In genomic region chr10:80160361-80161128, GRCh38 we compare ENCODE assay signal across 13 cellular contexts. TPM values are rescaled to one million over a fixed set of nuclear protein-coding genes. Genes with fewer than 3 reads are reported as not detected.
A peak's percentile ranks its signal among the peaks of the same experiment; 100 is the strongest.
DNase-seq lines count a peak whose midpoint lies in the region; ATAC-seq and TF ChIP-seq lines count a peak whose summit lies in the region.
"Had no signal": no experiment of that assay in that cellular context is flagged by ENCODE, and none has a peak within 500 bp of the region (broad histone marks: within the 10 kb centered on the region; RNA-seq: fewer than 3 reads in every experiment).

No MANE protein-coding gene starts in this region.

- no peak overlapping the region for H3T11ph ChIP-seq in H9 (ENCODE audit: low read length)

- H4K91ac ChIP-seq in H9 (ENCODE audit: insufficient read length, low read depth, low read length) = no peak overlapping the region

- H3K27ac Mint-ChIP-seq in H9 = peak overlapping the region; percentile 27 to 89 (median 69); a peak in 6 of 7 replicates
- peak overlapping the region; percentile 39 for H3K27ac Mint-ChIP-seq in activated CD4-positive, alpha-beta memory T cell treated with anti-CD3 and anti-CD28 coated beads for 36 hours
- peak overlapping the region; percentile 44 for H3K27ac Mint-ChIP-seq in stimulated activated memory B cell treated with anti-CD40 and anti-IgM and Interleukin-4, amounts not matched to agents 10 μg/mL and 1 μg/mL and 100 μg/mL, for 72 hours

- no peak overlapping the region for H2AK5ac ChIP-seq in H9 (ENCODE audit: insufficient read length, low read length)

- H3K79me2 ChIP-seq in H9 (ENCODE audit: insufficient read depth, low read length) (no peaks in the 10 kb centered on the region), fibroblast of lung (ENCODE audit: control insufficient read depth, insufficient read depth, low read length) (peaks cover 36% of the 10 kb centered on the region)

- no peak overlapping the region for H3K18ac ChIP-seq in H9 (ENCODE audit: insufficient read length, low read depth, low read length)

- H2BK15ac ChIP-seq in H9 (ENCODE audit: low read depth, low read length) = no peak overlapping the region

- H3K23ac ChIP-seq in H9 (ENCODE audit: insufficient read length, low read depth, low read length) = no peak overlapping the region

- H3K14ac ChIP-seq in H9 (ENCODE audit: insufficient read depth, low read length) = no peak overlapping the region

- no peak overlapping the region for H3K4ac ChIP-seq in H9 (ENCODE audit: low read depth, low read length)

- no peak overlapping the region for H2BK5ac ChIP-seq in H9 (ENCODE audit: insufficient read length, low read length)

- H3K4me1 ChIP-seq in H9 (ENCODE audit: insufficient read depth, low read length) (no peaks in the 10 kb centered on the region), fibroblast of lung (ENCODE audit: control insufficient read depth, extremely low read depth, insufficient read depth, low read length) (peaks cover 78% of the 10 kb centered on the region)

- TF ChIP-seq POLR2A in lower leg skin (IDR thresholded peaks at IDR 0.05) = no peak

- H3K9me3 ChIP-seq in H9 (ENCODE audit: control insufficient read depth, low read depth, low read length) = no peaks in the 10 kb centered on the region
- no peaks in the 10 kb centered on the region for H3K9me3 ChIP-seq in fibroblast of lung (ENCODE audit: control insufficient read depth, insufficient read depth, low read depth, low read length)
- H3K9me3 ChIP-seq: mucosa of descending colon had no signal

- H3K79me1 ChIP-seq in H9 (ENCODE audit: insufficient read depth, low read depth, low read length, poor library complexity, severe bottlenecking) = no peaks in the 10 kb centered on the region

- no peak overlapping the region for H3K9ac ChIP-seq in H9 (ENCODE audit: extremely low read depth, insufficient read length, low read length)
- no peak overlapping the region for H3K9ac ChIP-seq in fibroblast of lung (ENCODE audit: insufficient read depth, low read length)

- no peak overlapping the region for H2BK12ac ChIP-seq in H9 (ENCODE audit: insufficient read length, low read depth, low read length)

- H4K5ac ChIP-seq in H9 (ENCODE audit: insufficient read length, low read depth, low read length) = no peak overlapping the region

- peaks cover 1% of the 10 kb centered on the region for H3K27me3 Mint-ChIP-seq in H9 (ENCODE audit: low read depth)
- H3K27me3 Mint-ChIP-seq in activated CD4-positive, alpha-beta memory T cell treated with anti-CD3 and anti-CD28 coated beads for 36 hours = no peaks in the 10 kb centered on the region
- no peaks in the 10 kb centered on the region for H3K27me3 Mint-ChIP-seq in stimulated activated memory B cell treated with anti-CD40 and anti-IgM and Interleukin-4, amounts not matched to agents 10 μg/mL and 1 μg/mL and 100 μg/mL, for 72 hours

- H2BK20ac ChIP-seq in H9 (ENCODE audit: low read depth, low read length, poor library complexity, severe bottlenecking) = no peak overlapping the region

- H4K20me1 ChIP-seq in H9 (ENCODE audit: control insufficient read depth, insufficient read depth, insufficient read length) (no peaks in the 10 kb centered on the region), fibroblast of lung (ENCODE audit: control insufficient read depth, extremely low read depth, insufficient read depth, low read length) (no peaks in the 10 kb centered on the region)

- H3K23me2 ChIP-seq in H9 (ENCODE audit: insufficient read length, low read depth, low read length, poor library complexity, severe bottlenecking) = no peaks in the 10 kb centered on the region

- H3K27ac ChIP-seq in H9 (ENCODE audit: insufficient read length, low read depth, low read length) (no peak overlapping the region), fibroblast of lung (ENCODE audit: insufficient read depth, low read length) (peak overlapping the region; percentile 56)

- ATAC-seq in stimulated activated memory B cell treated with anti-CD40 and anti-IgM and Interleukin-4, amounts not matched to agents 10 μg/mL and 1 μg/mL and 100 μg/mL, for 72 hours = no peak
- no peak for ATAC-seq in GM21717 (IDR thresholded peaks at IDR 0.05; ENCODE audit: unreplicated experiment)
- ATAC-seq: mucosa of descending colon, right cardiac atrium had no signal

- peaks cover 23 to 59% (median 49%) of the 10 kb centered on the region in 3 experiments; a peak in 6 of 7 replicates for H3K36me3 Mint-ChIP-seq in H9 (ENCODE audit: insufficient read depth in 1 of 3, low read depth in 3 of 3)
- H3K36me3 Mint-ChIP-seq in activated CD4-positive, alpha-beta memory T cell treated with anti-CD3 and anti-CD28 coated beads for 36 hours = peaks cover 74% of the 10 kb centered on the region
- H3K36me3 Mint-ChIP-seq in stimulated activated memory B cell treated with anti-CD40 and anti-IgM and Interleukin-4, amounts not matched to agents 10 μg/mL and 1 μg/mL and 100 μg/mL, for 72 hours = peaks cover 90% of the 10 kb centered on the region

- H3K27me3 ChIP-seq in H9 (ENCODE audit: insufficient read depth, low read length) (no peaks in the 10 kb centered on the region), fibroblast of lung (ENCODE audit: control insufficient read depth, insufficient read depth, low read length) (no peaks in the 10 kb centered on the region)

- H3K36me3 ChIP-seq in fibroblast of lung (ENCODE audit: control insufficient read depth, insufficient read depth, low read length) = peaks cover 47% of the 10 kb centered on the region

- H3K4me3 ChIP-seq in fibroblast of lung (replicated peaks in 1 of 4; ENCODE audit: control extremely low read depth in 1 of 4, insufficient read depth in 1 of 4, low read depth in 3 of 4, low read length in 4 of 4) (no peak overlapping the region), lower leg skin (ENCODE audit: low read depth, poor library complexity, severe bottlenecking) (no peak overlapping the region)
- H3K4me3 ChIP-seq: coronary artery, mucosa of descending colon had no signal

- no peak overlapping the region; a peak in 1 of 5 replicates for H3K4me3 Mint-ChIP-seq in H9
- H3K4me3 Mint-ChIP-seq in activated CD4-positive, alpha-beta memory T cell treated with anti-CD3 and anti-CD28 coated beads for 36 hours = no peak overlapping the region
- H3K4me3 Mint-ChIP-seq in stimulated activated memory B cell treated with anti-CD40 and anti-IgM and Interleukin-4, amounts not matched to agents 10 μg/mL and 1 μg/mL and 100 μg/mL, for 72 hours = no peak overlapping the region
- H3K4me3 Mint-ChIP-seq: activated naive CD4-positive, alpha-beta T cell treated with anti-CD3 and anti-CD28 coated beads for 36 hours had no signal

- no peak overlapping the region for H3K56ac ChIP-seq in H9 (ENCODE audit: insufficient read length, low read depth, low read length)

- TF ChIP-seq CTCF in H9 (conservative IDR thresholded peaks at IDR 0.05) (no peak), fibroblast of lung (conservative IDR thresholded peaks at IDR 0.05 in 1 of 2, IDR thresholded peaks at IDR 0.05 in 1 of 2; ENCODE audit: low read depth in 1 of 2, low read length in 2 of 2) (no peak), lower leg skin (IDR thresholded peaks at IDR 0.05) (no peak)

- H3K9me3 Mint-ChIP-seq in H9 = no peaks in the 10 kb centered on the region
- H3K9me3 Mint-ChIP-seq in activated CD4-positive, alpha-beta memory T cell treated with anti-CD3 and anti-CD28 coated beads for 36 hours = no peaks in the 10 kb centered on the region
- no peaks in the 10 kb centered on the region for H3K9me3 Mint-ChIP-seq in stimulated activated memory B cell treated with anti-CD40 and anti-IgM and Interleukin-4, amounts not matched to agents 10 μg/mL and 1 μg/mL and 100 μg/mL, for 72 hours
- H3K9me3 Mint-ChIP-seq: activated naive CD4-positive, alpha-beta T cell treated with anti-CD3 and anti-CD28 coated beads for 36 hours had no signal

- POLR2A ChIA-PET in activated CD4-positive, alpha-beta memory T cell treated with anti-CD3 and anti-CD28 coated beads for 36 hours (lab: Charles Lee) = interaction anchor here (1.0 kb wide), 1 partner anchor 13 kb away, joined by 3 read pairs; no protein-coding TSS in a partner anchor

- DNase-seq in H9 (no peak), fibroblast of lung (ENCODE audit: low read depth in 2 of 2) (no peak), Ammon's horn (ENCODE audit: low spot score) (no peak), lower leg skin (ENCODE audit: low spot score in 2 of 2) (no peak)
- DNase-seq in activated CD4-positive, alpha-beta memory T cell treated with anti-CD3 and anti-CD28 coated beads for 36 hours = no peak
- DNase-seq: activated CD4-positive, CD25-positive, alpha-beta regulatory T cell treated with anti-CD3 and anti-CD28 coated beads, Interleukin-2, amount 50 U/mL, for 72 hours; activated naive CD4-positive, alpha-beta T cell treated with anti-CD3 and anti-CD28 coated beads for 36 hours; NCI-H2107 had no signal

- CTCF ChIA-PET in activated CD4-positive, alpha-beta memory T cell treated with anti-CD3 and anti-CD28 coated beads for 36 hours (lab: Charles Lee) = no interaction called here

- H2BK120ac ChIP-seq in H9 (ENCODE audit: low read depth, low read length, poor library complexity, severe bottlenecking) = no peak overlapping the region

- H3K4me2 ChIP-seq in H9 (ENCODE audit: insufficient read depth, insufficient read length, low read length) (no peak overlapping the region), fibroblast of lung (ENCODE audit: extremely low read depth, insufficient read depth, low read length) (no peak overlapping the region)

- peaks cover 24% of the 10 kb centered on the region in 2 experiments for H3K4me1 Mint-ChIP-seq in H9
- peaks cover 6% of the 10 kb centered on the region for H3K4me1 Mint-ChIP-seq in activated CD4-positive, alpha-beta memory T cell treated with anti-CD3 and anti-CD28 coated beads for 36 hours (ENCODE audit: low read depth)
- H3K4me1 Mint-ChIP-seq in stimulated activated memory B cell treated with anti-CD40 and anti-IgM and Interleukin-4, amounts not matched to agents 10 μg/mL and 1 μg/mL and 100 μg/mL, for 72 hours = peaks cover 13% of the 10 kb centered on the region

- H4K8ac ChIP-seq in H9 (replicated peaks; ENCODE audit: insufficient read length, low read depth, low read length) = no peak overlapping the region

- WGBS in H9 (ENCODE audit: extremely low coverage, insufficient read length, low lambda C conversion rate) = no CpG with 5 or more reads among the region's 15 CpGs
- 91 to 93% methylated on average over 15 of the region's 15 CpGs for WGBS in lower leg skin, 2 donors

- intact Hi-C loops in activated CD4-positive, alpha-beta memory T cell treated with anti-CD3 and anti-CD28 coated beads for 36 hours (cut with micrococcal nuclease) = no loop called here
- intact Hi-C loops in lower leg skin (cut with DNase I; ENCODE audit: low total_unique reads) = no loop called here

- H2AFZ ChIP-seq in H9 (ENCODE audit: low read length) (no peak overlapping the region), fibroblast of lung (ENCODE audit: low read length) (no peak overlapping the region)

RNA-seq across cellular contexts. Expression of gene PLAC9, which starts 28.0 kb away (rescaled TPM):
- total RNA-seq in H9 (2021) (4.3 and 7.8 TPM in 2 replicates), fibroblast of lung (15.7 and 16.7 TPM in 2 replicates), lower leg skin (10 to 100 TPM in 1 of 4 donors, 1 to 10 TPM in 3; 1.3 to 17.4 (median 8.5) TPM)
- not detected for total RNA-seq in activated CD4-positive, alpha-beta memory T cell treated with anti-CD3 and anti-CD28 coated beads for 36 hours
- 17.4 and 40.4 TPM in 2 replicates for polyA plus RNA-seq in fibroblast of lung
- 76.8 and 160 TPM in 2 replicates for polyA plus RNA-seq in fibroblast of lung (2012)
- polyA minus RNA-seq in fibroblast of lung (ENCODE audit: low replicate concordance) = 3.4 and 12.8 TPM in 2 replicates
- total RNA-seq: activated naive CD4-positive, alpha-beta T cell treated with anti-CD3 and anti-CD28 coated beads for 36 hours had no signal

RNA-seq across cellular contexts. Expression of gene ANXA11, which starts 44.8 kb away (rescaled TPM):
- total RNA-seq in H9 (2021) (64.0 and 68.1 TPM in 2 replicates), fibroblast of lung (83.7 and 124 TPM in 2 replicates), lower leg skin (100 to 1,000 TPM in 2 of 4 donors, 10 to 100 TPM in 2; 68.4 to 109 (median 100) TPM)
- total RNA-seq in activated CD4-positive, alpha-beta memory T cell treated with anti-CD3 and anti-CD28 coated beads for 36 hours = 100 to 1,000 TPM; 237 to 242 TPM
- 206 and 308 TPM in 2 replicates for polyA plus RNA-seq in fibroblast of lung
- polyA plus RNA-seq in fibroblast of lung (2012) = 724 and 1,112 TPM in 2 replicates
- polyA minus RNA-seq in fibroblast of lung (ENCODE audit: low replicate concordance) = 182 and 357 TPM in 2 replicates
